Comparison of ENCODE assay signal across 19 cellular contexts in genomic region chr1:22543679-22544078, GRCh38. TPM values are rescaled to one million over a fixed set of nuclear protein-coding genes. Genes with fewer than 3 reads are reported as not detected.
DNase-seq lines count a peak whose midpoint lies in the region; ATAC-seq, FAIRE-seq and TF ChIP-seq lines count a peak whose summit lies in the region.
"Had no signal": no experiment of that assay in that cellular context is flagged by ENCODE, and none has a peak within 500 bp of the region (broad histone marks: within the 10 kb centered on the region; RNA-seq: fewer than 3 reads in every experiment).

No MANE protein-coding gene starts in this region.

- TF ChIP-seq POLR2A in A549 (IDR thresholded peaks at IDR 0.05; ENCODE audit: low read length) (no peak), Peyer's patch (IDR thresholded peaks at IDR 0.05) (no peak)

- H3K9ac ChIP-seq in Karpas-422 (ENCODE audit: low read length): no peak overlapping the region
- H3K9ac ChIP-seq: GM23248, KMS-11 had no signal

- CTCF ChIA-PET in A549 (lab: Yijun Ruan, JAX): no interaction called here

- TF ChIP-seq RAD21 in A549 (conservative IDR thresholded peaks at IDR 0.05 in 1 of 2, IDR thresholded peaks at IDR 0.05 in 1 of 2): no peak

- WGBS in A549 (ENCODE audit: missing lambda C conversion rate): 62% methylated on average over 6 of the region's 6 CpGs
- WGBS in small intestine, 3 donors: 13 to 59% (median 40%) methylated on average over 6 of the region's 6 CpGs

- H3K9me2 ChIP-seq in Karpas-422 (replicated peaks; ENCODE audit: insufficient read depth, low read length): no peaks in the 10 kb centered on the region

- H3K4me3 ChIP-seq in A549 (no peak overlapping the region), Peyer's patch (no peak overlapping the region), mucosa of descending colon (no peak overlapping the region), small intestine (ENCODE audit: low read depth in 1 of 2, low read length in 2 of 2) (no peak overlapping the region), Karpas-422 (ENCODE audit: low read length) (no peak overlapping the region)
- H3K4me3 ChIP-seq: GM23248 had no signal

- no peak overlapping the region for H3K4me2 ChIP-seq in A549
- H3K4me2 ChIP-seq in Karpas-422 (ENCODE audit: low read depth, low read length, poor library complexity, severe bottlenecking): no peak overlapping the region
- H3K4me2 ChIP-seq: KMS-11 had no signal

- H3K27me3 ChIP-seq in Peyer's patch: no peaks in the 10 kb centered on the region
- peaks cover 0 to 4% of the 10 kb centered on the region in 2 donors for H3K27me3 ChIP-seq in small intestine (ENCODE audit: control insufficient read depth in 2 of 2, insufficient read depth in 2 of 2, low read length in 2 of 2)
- no peaks in the 10 kb centered on the region for H3K27me3 ChIP-seq in Karpas-422 (ENCODE audit: low read length)

- intact Hi-C loops in mucosa of descending colon (cut with DNase I, micrococcal nuclease): no loop called here

- DNase-seq in A549 (ENCODE audit: low read depth in 1 of 2, low spot score in 1 of 2) (no peak), Peyer's patch (peak in 2 of 3 donors; percentile 63 to 68), mucosa of descending colon (no peak), small intestine (peak; percentile 85), Karpas-422 (no peak)
- no peak for DNase-seq in stimulated activated CD4-positive, alpha-beta T cell treated with anti-CD3 and anti-CD28 coated beads, Interleukin-2, amount 100 ng/mL, for 24 hours
- DNase-seq: 8988T; CD4-positive, alpha-beta memory T cell; DMS153; DMS79; GDM1; GM23248 had no signal

- no peaks in the 10 kb centered on the region for H3K4me1 ChIP-seq in A549
- H3K4me1 ChIP-seq in Peyer's patch: no peaks in the 10 kb centered on the region
- H3K4me1 ChIP-seq in mucosa of descending colon (ENCODE audit: low read depth): no peaks in the 10 kb centered on the region
- H3K4me1 ChIP-seq in small intestine (ENCODE audit: control insufficient read depth in 2 of 2, insufficient read depth in 1 of 2, low read depth in 1 of 2, low read length in 1 of 2): no peaks in the 10 kb centered on the region
- H3K4me1 ChIP-seq in Karpas-422 (ENCODE audit: low read length): no peaks in the 10 kb centered on the region

- TF ChIP-seq EP300 in A549 (IDR thresholded peaks at IDR 0.05): no peak

- no peaks in the 10 kb centered on the region for H3K79me2 ChIP-seq in Karpas-422 (ENCODE audit: low read length)

- H2AFZ ChIP-seq in Karpas-422 (ENCODE audit: low read length): no peak overlapping the region
- H2AFZ ChIP-seq: GM23248 had no signal

- H4K20me1 ChIP-seq in Karpas-422 (ENCODE audit: insufficient read depth, low read depth, low read length): no peaks in the 10 kb centered on the region

- no peaks in the 10 kb centered on the region for H3K36me3 ChIP-seq in Peyer's patch
- H3K36me3 ChIP-seq in mucosa of descending colon (ENCODE audit: low read depth): no peaks in the 10 kb centered on the region
- no peaks in the 10 kb centered on the region for H3K36me3 ChIP-seq in small intestine (ENCODE audit: control insufficient read depth in 2 of 2, insufficient read depth in 2 of 2, low read length in 2 of 2)
- no peaks in the 10 kb centered on the region for H3K36me3 ChIP-seq in Karpas-422 (ENCODE audit: insufficient read depth, low read length)

- ATAC-seq in A549: no peak
- ATAC-seq in mucosa of descending colon: peak; percentile 72
- ATAC-seq in HG03460 (IDR thresholded peaks at IDR 0.05; ENCODE audit: unreplicated experiment): no peak

- H3K9me3 ChIP-seq in A549 (no peaks in the 10 kb centered on the region), Peyer's patch (no peaks in the 10 kb centered on the region), mucosa of descending colon (no peaks in the 10 kb centered on the region), small intestine (ENCODE audit: control insufficient read depth, low read depth) (no peaks in the 10 kb centered on the region), Karpas-422 (ENCODE audit: low read length) (no peaks in the 10 kb centered on the region)

- no peak overlapping the region for H3K27ac ChIP-seq in A549
- no peak overlapping the region for H3K27ac ChIP-seq in Peyer's patch
- H3K27ac ChIP-seq in small intestine (ENCODE audit: low read depth in 1 of 2, low read length in 1 of 2): no peak overlapping the region
- no peak overlapping the region for H3K27ac ChIP-seq in Karpas-422 (ENCODE audit: low read length)
- H3K27ac ChIP-seq: C4-2B, GM23248, KMS-11 had no signal

- POLR2A ChIA-PET in A549 (lab: Yijun Ruan, JAX): no interaction called here

- FAIRE-seq in A549 (lab: Jason Lieb, UNC) (no peak), small intestine (lab: Jason Lieb, UNC) (no peak)
- FAIRE-seq: GM12892, H54 had no signal

- TF ChIP-seq CTCF in A549 (IDR thresholded peaks at IDR 0.05): no peak
- no peak for TF ChIP-seq CTCF in Peyer's patch (IDR thresholded peaks at IDR 0.05)
- no peak for TF ChIP-seq CTCF in mucosa of descending colon (IDR thresholded peaks at IDR 0.05)

TF ChIP-seq in A549, 52 proteins besides CTCF, POLR2A, EP300 and RAD21:
- TF ChIP-seq KDM1A (IDR thresholded peaks at IDR 0.05; ENCODE audit: low read depth) (no peak), ZFP36 (IDR thresholded peaks at IDR 0.05; ENCODE audit: borderline replicate concordance, partially characterized antibody) (peak; percentile 80), PBX3 (IDR thresholded peaks at IDR 0.05) (no peak), MAX (IDR thresholded peaks at IDR 0.05) (no peak), RARB (CRISPR knock-in tag; IDR thresholded peaks at IDR 0.05) (no peak), NPAS2 (CRISPR knock-in tag; IDR thresholded peaks at IDR 0.05; ENCODE audit: borderline replicate concordance) (no peak), ZSCAN20 (CRISPR knock-in tag; IDR thresholded peaks at IDR 0.05) (no peak), HDAC2 (IDR thresholded peaks at IDR 0.05) (no peak)

RNA-seq across cellular contexts. Expression of gene EPHA8, which starts 19.6 kb away (rescaled TPM):
- not detected in 2 replicates for polyA plus RNA-seq in A549 (2011; rRNA removed)
- polyA plus RNA-seq in A549 (2012; cell fraction: cytosol; rRNA removed): 0.01 and 0.04 TPM in 2 replicates
- 0.10 and 0.24 TPM in 2 replicates for polyA plus RNA-seq in A549 (2012; cell fraction: nucleus; rRNA removed)
- polyA plus RNA-seq in A549 (2017; fragmentation: RNase III; extraction: RNeasy Plus Mini Kit Qiagen cat#74134 plus additional on column Dnase treatment): not detected in 3 replicates
- not detected in 2 replicates for polyA minus RNA-seq in A549 (2011; rRNA and poly(A)+ RNA removed)
- total RNA-seq in Peyer's patch: not detected
- total RNA-seq in mucosa of descending colon: not detected
- polyA plus RNA-seq in small intestine: under 1 TPM in 1 of 3 donors, not detected in 2; 0.64 TPM
- not detected in 2 replicates for total RNA-seq in Karpas-422 (2014; rRNA removed; shearing (Covaris generic); ENCODE audit: low replicate concordance)
- total RNA-seq: CD4-positive, alpha-beta memory T cell; Daoy; GM23248 had no signal
- polyA plus RNA-seq: BJ; CD4-positive, alpha-beta memory T cell; GM23248 had no signal

Comparison
In these comparisons a context has a peak if more than half of its experiments do, and no peak if none do; other contexts are left out.
1. DNase-seq: peak in Peyer's patch (2 of 3) and small intestine (single experiment); none in A549 (0 of 2), mucosa of descending colon (0 of 3), Karpas-422 (single experiment) and stimulated activated CD4-positive, alpha-beta T cell treated with anti-CD3 and anti-CD28 coated beads, Interleukin-2, amount 100 ng/mL, for 24 hours (0 of 2).